Comparison of ENCODE assay signal across 13 cellular contexts in genomic region chr20:44583179-44583578, GRCh38. TPM values are rescaled to one million over a fixed set of nuclear protein-coding genes. Genes with fewer than 3 reads are reported as not detected.
DNase-seq lines count a peak whose midpoint lies in the region; ATAC-seq, FAIRE-seq and TF ChIP-seq lines count a peak whose summit lies in the region.
"Had no signal": no experiment of that assay in that cellular context is flagged by ENCODE, and none has a peak within 500 bp of the region (broad histone marks: within the 10 kb centered on the region; RNA-seq: fewer than 3 reads in every experiment).

No MANE protein-coding gene starts in this region.

- WGBS in HepG2 (ENCODE audit: low lambda C conversion rate), result 100% methylated on average over 1 of the region's 1 CpG

- H3K4me2 ChIP-seq in HepG2 (ENCODE audit: low read depth, low read length), result no peak overlapping the region
- H3K4me2 ChIP-seq: GM23338 had no signal

- H3K4me3 ChIP-seq in GM08714 (ENCODE audit: low read length) (peak overlapping the region; percentile 47), HepG2 (replicated peaks in 1 of 3; ENCODE audit: insufficient read depth in 1 of 3, low read depth in 2 of 3, low read length in 3 of 3) (no peak overlapping the region), skin epidermis (peak overlapping the region; percentile 0 to 27 (median 16))
- H3K4me3 ChIP-seq: GM23338 had no signal

- H3K36me3 ChIP-seq in HepG2 (replicated peaks in 1 of 2; ENCODE audit: control insufficient read depth in 1 of 2, insufficient read depth in 2 of 2, low read length in 2 of 2), result no peaks in the 10 kb centered on the region; a peak in 1 of 5 replicates

- H3K4me3 Mint-ChIP-seq in activated B cell treated with CpG ODN at 0.5 μM for 24 hours, result peak overlapping the region; percentile 94
- H3K4me3 Mint-ChIP-seq: activated CD4-positive, alpha-beta T cell treated with anti-CD3 and anti-CD28 coated beads for 36 hours; GM23338 had no signal

- no peaks in the 10 kb centered on the region for H3K27me3 ChIP-seq in HepG2 (ENCODE audit: control insufficient read depth in 1 of 2, insufficient read depth in 2 of 2, low read length in 2 of 2)

- peaks cover 48% of the 10 kb centered on the region for H3K36me3 Mint-ChIP-seq in activated B cell treated with CpG ODN at 0.5 μM for 24 hours (ENCODE audit: low read depth)
- H3K36me3 Mint-ChIP-seq: activated naive CD4-positive, alpha-beta T cell treated with anti-CD3 and anti-CD28 coated beads, Interleukin-2, amount 50 U/mL, for 72 hours had no signal

- no peaks in the 10 kb centered on the region for H3K9me3 ChIP-seq in HepG2 (ENCODE audit: low read length)

- no peaks in the 10 kb centered on the region for H3K27me3 Mint-ChIP-seq in activated B cell treated with CpG ODN at 0.5 μM for 24 hours

- H3K9me3 Mint-ChIP-seq in activated B cell treated with CpG ODN at 0.5 μM for 24 hours, result no peaks in the 10 kb centered on the region
- H3K9me3 Mint-ChIP-seq: GM23338 had no signal

- no peak for TF ChIP-seq POLR2A in HepG2 (IDR thresholded peaks at IDR 0.05; ENCODE audit: insufficient read depth in 1 of 2, low read depth in 2 of 2, low read length in 2 of 2)

- H3K27ac ChIP-seq in HepG2 (ENCODE audit: extremely low read length, insufficient read depth, low read length) (no peak overlapping the region), skin epidermis (peak overlapping the region in 16 of 21 experiments; percentile 0 to 90 (median 60)), caudate nucleus (ENCODE audit: low read depth, low read length) (no peak overlapping the region)

- peaks cover 11% of the 10 kb centered on the region for H3K4me1 ChIP-seq in HepG2 (ENCODE audit: insufficient read depth, low read length)

- H3K9ac ChIP-seq in HepG2 (ENCODE audit: insufficient read depth, low read depth, low read length), result no peak overlapping the region

- FAIRE-seq in HepG2 (lab: Jason Lieb, UNC), result peak; percentile 37

- no peaks in the 10 kb centered on the region for H3K79me2 ChIP-seq in HepG2 (ENCODE audit: insufficient read depth, low read length)

- POLR2A ChIA-PET in activated B cell treated with CpG ODN at 0.5 μM for 24 hours (lab: Charles Lee), result interaction anchor here (0.7 to 2.4 kb wide), 14 partner anchors 8 to 395 kb away, joined by 3 to 20 read pairs (median 6); partner anchors contain the start of genes ADA and SERINC3
- POLR2A ChIA-PET in HepG2 (lab: Yijun Ruan, JAX), result no interaction called here

- TF ChIP-seq CTCF in activated B cell treated with CpG ODN at 0.5 μM for 24 hours (IDR thresholded peaks at IDR 0.05) (no peak), HepG2 (CRISPR knock-in tag; IDR thresholded peaks at IDR 0.05) (no peak), GM10266 (IDR thresholded peaks at IDR 0.05; ENCODE audit: control insufficient read depth, insufficient read depth, low read depth, missing control alignments) (no peak)

- DNase-seq in activated B cell treated with CpG ODN at 0.5 μM for 24 hours, result no peak
- DNase-seq in HepG2 (ENCODE audit: low spot score), result no peak
- DNase-seq in caudate nucleus (lab: John Stamatoyannopoulos, UW), result no peak
- no peak for DNase-seq in GM10266 (ENCODE audit: extremely low spot score)
- DNase-seq in KG1 (lab: John Stamatoyannopoulos, UW), result no peak
- no peak for DNase-seq in NCI-H345 (lab: John Stamatoyannopoulos, UW)
- DNase-seq: activated CD4-positive, alpha-beta T cell treated with anti-CD3 and anti-CD28 coated beads for 36 hours; midbrain; NCI-H1417 treated with DMSO at 0.1 percent for 48 hours had no signal

- ATAC-seq in activated B cell treated with CpG ODN at 0.5 μM for 24 hours (ENCODE audit: low read depth), result no peak
- no peak for ATAC-seq in HepG2
- ATAC-seq: activated CD4-positive, alpha-beta T cell treated with anti-CD3 and anti-CD28 coated beads for 36 hours; activated naive CD4-positive, alpha-beta T cell treated with anti-CD3 and anti-CD28 coated beads, Interleukin-2, amount 50 U/mL, for 72 hours; GM23338 had no signal

- H3K4me1 Mint-ChIP-seq in activated B cell treated with CpG ODN at 0.5 μM for 24 hours, result peaks cover 83% of the 10 kb centered on the region
- H3K4me1 Mint-ChIP-seq: activated CD4-positive, alpha-beta T cell treated with anti-CD3 and anti-CD28 coated beads for 36 hours had no signal

- TF ChIP-seq EP300 in HepG2 (IDR thresholded peaks at IDR 0.05; ENCODE audit: low read depth in 2 of 2, low read length in 2 of 2), result no peak
- no peak for TF ChIP-seq EP300 in HepG2 (CRISPR knock-in tag; IDR thresholded peaks at IDR 0.05; ENCODE audit: borderline replicate concordance)

- H2AFZ ChIP-seq in HepG2 (ENCODE audit: low read length), result no peak overlapping the region
- H2AFZ ChIP-seq: GM23338 had no signal

- no peaks in the 10 kb centered on the region for H4K20me1 ChIP-seq in HepG2 (ENCODE audit: insufficient read depth, low read length)

- H3K27ac Mint-ChIP-seq in activated B cell treated with CpG ODN at 0.5 μM for 24 hours, result peak overlapping the region; percentile 96
- H3K27ac Mint-ChIP-seq: activated CD4-positive, alpha-beta T cell treated with anti-CD3 and anti-CD28 coated beads for 36 hours; activated naive CD4-positive, alpha-beta T cell treated with anti-CD3 and anti-CD28 coated beads, Interleukin-2, amount 50 U/mL, for 72 hours; GM23338 had no signal

- in situ Hi-C loops in HepG2 (cut with HindIII; ENCODE audit: extremely low pct_ligation_motif_present, low pct_unique_long_range_greater_than_20kb), result no loop called here

- BruUV-seq in HepG2 (replicated peaks; lab: Mats Ljungman, UMichigan), result no TSS peak

- no peak for TF ChIP-seq RAD21 in HepG2 (CRISPR knock-in tag; IDR thresholded peaks at IDR 0.05)

- intact Hi-C loops in activated B cell treated with CpG ODN at 0.5 μM for 24 hours (cut with micrococcal nuclease), result loop anchor here (5.0 kb wide), 1 partner anchor 304 kb away; the partner anchor contains the start of gene YWHAB
- intact Hi-C loops in HepG2 (cut with micrococcal nuclease; ENCODE audit: unreplicated experiment), result no loop called here

- CTCF ChIA-PET in activated B cell treated with CpG ODN at 0.5 μM for 24 hours (lab: Charles Lee), result interaction anchor here (1.0 to 2.7 kb wide), 3 partner anchors 15 to 27 kb away, joined by 7 to 9 read pairs (median 8); no protein-coding TSS in a partner anchor
- CTCF ChIA-PET in HepG2 (lab: Yijun Ruan, JAX; ENCODE audit: low intra/inter-chr PET ratio, low total read pairs), result no interaction called here

TF ChIP-seq in HepG2, 621 proteins besides CTCF, POLR2A, EP300 and RAD21:
- TF ChIP-seq ZNF24 (IDR thresholded peaks at IDR 0.05), result no peak

RNA-seq across cellular contexts. Expression of gene PKIG, which starts 0.8 kb away (rescaled TPM):
- total RNA-seq in activated B cell treated with CpG ODN at 0.5 μM for 24 hours, result 181 and 191 TPM in 2 replicates
- 44.5 and 47.6 TPM in 2 replicates for total RNA-seq in HepG2 (2016; rRNA removed; fragmentation: Illumina TruSeq; extraction: Trizol)
- 153 and 165 TPM in 2 replicates for total RNA-seq in HepG2 (2016; cell fraction: cytosol; rRNA removed; fragmentation: Illumina TruSeq; extraction: Trizol; ENCODE audit: low read depth)
- 46.5 and 47.5 TPM in 2 replicates for total RNA-seq in HepG2 (2016; cell fraction: insoluble cytoplasmic fraction; rRNA removed; fragmentation: Illumina TruSeq; extraction: Trizol)
- total RNA-seq in HepG2 (2016; cell fraction: membrane; rRNA removed; fragmentation: Illumina TruSeq; extraction: Trizol), result 152 and 172 TPM in 2 replicates
- 15.9 and 17.5 TPM in 2 replicates for total RNA-seq in HepG2 (2016; cell fraction: nucleus; rRNA removed; fragmentation: Illumina TruSeq; extraction: Trizol)
- 30.8 and 31.0 TPM in 2 replicates for polyA plus RNA-seq in HepG2 (2011; rRNA removed)
- polyA plus RNA-seq in HepG2 (2011; cell fraction: cytosol; rRNA removed), result 38.5 and 44.2 TPM in 2 replicates
- polyA plus RNA-seq in HepG2 (2011; cell fraction: nucleus; rRNA removed), result 16.9 and 18.1 TPM in 2 replicates
- 31.8 and 34.8 TPM in 2 replicates for polyA plus RNA-seq in HepG2 (2012)
- 204 and 234 TPM in 2 replicates for polyA plus RNA-seq in HepG2 (2016; cell fraction: cytosol; fragmentation: Illumina TruSeq; extraction: Trizol; ENCODE audit: low read depth)
- 54.1 and 61.3 TPM in 2 replicates for polyA plus RNA-seq in HepG2 (2016; cell fraction: insoluble cytoplasmic fraction; fragmentation: Illumina TruSeq; extraction: Trizol; ENCODE audit: low read depth)
- polyA plus RNA-seq in HepG2 (2016; cell fraction: membrane; fragmentation: Illumina TruSeq; extraction: Trizol; ENCODE audit: low read depth), result 173 and 198 TPM in 2 replicates
- polyA plus RNA-seq in HepG2 (2016; cell fraction: nucleus; fragmentation: Illumina TruSeq; extraction: Trizol; ENCODE audit: insufficient read depth, low read depth), result 31.1 and 35.7 TPM in 2 replicates
- 5.9 and 22.6 TPM in 2 replicates for polyA minus RNA-seq in HepG2 (2011; rRNA and poly(A)+ RNA removed; ENCODE audit: low replicate concordance)
- polyA minus RNA-seq in HepG2 (2011; cell fraction: cytosol; rRNA and poly(A)+ RNA removed), result 13.4 and 14.9 TPM in 2 replicates
- 9.3 and 9.9 TPM in 2 replicates for polyA minus RNA-seq in HepG2 (2011; cell fraction: nucleus; rRNA and poly(A)+ RNA removed)

Comparison
In these comparisons a context has a peak if more than half of its experiments do, and no peak if none do; other contexts are left out.
1. H3K4me3 ChIP-seq: peak in GM08714 (single experiment) and skin epidermis (7 of 7); none in HepG2 (0 of 3).
2. H3K27ac ChIP-seq: peak in skin epidermis (16 of 21); none in HepG2 (single experiment) and caudate nucleus (single experiment).